ENCODE assay signal across 24 cellular contexts in the genomic region with DNA sequence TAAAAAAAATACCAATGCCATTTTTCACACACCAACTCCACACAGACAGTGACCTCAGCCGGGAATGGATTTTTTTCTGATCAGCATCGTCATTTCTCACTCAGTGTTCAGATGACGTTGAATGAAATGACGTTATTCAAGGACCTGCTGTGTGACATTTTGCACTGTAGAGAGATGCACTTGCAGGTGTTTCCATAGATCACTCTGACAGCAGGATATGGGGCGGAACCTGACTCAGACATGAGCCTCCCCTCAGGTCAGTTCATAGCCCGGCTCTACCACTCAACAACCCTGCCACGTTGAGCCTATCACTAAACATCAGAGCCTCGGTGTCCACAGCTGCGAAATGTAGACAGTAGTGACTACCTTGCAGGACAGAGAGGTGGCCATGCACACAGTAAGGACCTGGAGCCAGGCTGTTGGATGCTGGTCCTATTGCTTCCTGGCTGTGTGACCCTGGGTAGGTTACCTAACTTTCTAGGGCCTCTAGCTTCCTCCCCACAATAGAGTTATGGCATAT. TPM values are rescaled to one million over a fixed set of nuclear protein-coding genes. Genes with fewer than 3 reads are reported as not detected.
"Had no signal": no experiment of that assay in that cellular context is flagged by ENCODE, and none has a peak within 500 bp of the region (broad histone marks: within the 10 kb centered on the region; RNA-seq: fewer than 3 reads in every experiment).

No MANE protein-coding gene starts in this region.

- H3K9me3 ChIP-seq: neutrophil, thoracic aorta had no signal

- H3K79me2 ChIP-seq: parathyroid adenoma had no signal

- H3K27ac Mint-ChIP-seq: activated T-helper 1 cell treated with anti-CD3 and anti-CD28 coated beads, Interleukin-12 subunit alpha, Interleukin-12 subunit beta, Interleukin-2, Interleukin-4 antibody, amounts not matched to agents 30 ng/mL and 10 ng/mL and 1 ng/mL, durations not matched to agents 14 hours and 24 hours and 36 hours; endodermal cell; nephron; stimulated activated naive B cell treated with anti-CD40 and anti-IgM and Interleukin-4, amounts not matched to agents 10 μg/mL and 1 μg/mL and 100 μg/mL, for 72 hours; T-helper 1 cell treated with Interleukin-12 subunit alpha and Interleukin-12 subunit beta and Interleukin-4 antibody, amounts not matched to agents 30 μg/mL and 1 μg/mL, for 36 hours; WTC11 had no signal

- H3K4me1 ChIP-seq: breast epithelium, left lung, parathyroid adenoma, upper lobe of left lung had no signal

- H3K27me3 ChIP-seq: breast epithelium, heart right ventricle, left lung, neutrophil, upper lobe of left lung had no signal

- DNase-seq: activated gamma-delta T cell; amniotic stem cell; cortex of kidney; endodermal cell; heart right ventricle; islet precursor cell; left lung; small intestine; stimulated activated CD4-positive, alpha-beta T cell treated with anti-CD3 and anti-CD28 coated beads, Interleukin-15, amount 100 ng/mL, for 24 hours; stimulated activated naive B cell treated with anti-CD40 and anti-IgM and Interleukin-4, amounts not matched to agents 10 μg/mL and 1 μg/mL and 100 μg/mL, for 72 hours; T1000 had no signal

- ATAC-seq: activated naive CD4-positive, alpha-beta T cell treated with anti-CD3 and anti-CD28 coated beads, Interleukin-2, amount 50 U/mL, for 72 hours; heart right ventricle; left lung; sciatic nerve; stimulated activated naive B cell treated with anti-CD40 and anti-IgM and Interleukin-4, amounts not matched to agents 10 μg/mL and 1 μg/mL and 100 μg/mL, for 72 hours; WTC11 had no signal

- H2AFZ ChIP-seq: parathyroid adenoma had no signal

- H3K4me3 ChIP-seq: breast epithelium, heart right ventricle, left lung, thoracic aorta, upper lobe of left lung had no signal

- H3K36me3 Mint-ChIP-seq: WTC11 had no signal

- H3K9ac ChIP-seq: parathyroid adenoma had no signal

- H3K4me1 Mint-ChIP-seq: nephron; stimulated activated naive B cell treated with anti-CD40 and anti-IgM and Interleukin-4, amounts not matched to agents 10 μg/mL and 1 μg/mL and 100 μg/mL, for 72 hours; WTC11 had no signal

- H3K27me3 Mint-ChIP-seq: stimulated activated naive B cell treated with anti-CD40 and anti-IgM and Interleukin-4, amounts not matched to agents 10 μg/mL and 1 μg/mL and 100 μg/mL, for 72 hours had no signal

- H3K27ac ChIP-seq: breast epithelium, heart right ventricle, left lung, neutrophil, parathyroid adenoma, thoracic aorta, upper lobe of left lung had no signal

- H3K4me3 Mint-ChIP-seq: activated T-helper 1 cell treated with anti-CD3 and anti-CD28 coated beads, Interleukin-12 subunit alpha, Interleukin-12 subunit beta, Interleukin-2, Interleukin-4 antibody, amounts not matched to agents 30 ng/mL and 10 ng/mL and 1 ng/mL, durations not matched to agents 14 hours and 24 hours and 36 hours; endodermal cell; nephron; stimulated activated naive B cell treated with anti-CD40 and anti-IgM and Interleukin-4, amounts not matched to agents 10 μg/mL and 1 μg/mL and 100 μg/mL, for 72 hours; T-helper 1 cell treated with Interleukin-12 subunit alpha and Interleukin-12 subunit beta and Interleukin-4 antibody, amounts not matched to agents 30 μg/mL and 1 μg/mL, for 36 hours; WTC11 had no signal

- H3K36me3 ChIP-seq: breast epithelium, heart right ventricle, left lung, neutrophil, thoracic aorta, upper lobe of left lung had no signal

RNA-seq across cellular contexts. Expression of a gene that starts 41.4 kb away (rescaled TPM):
- total RNA-seq: activated naive CD4-positive, alpha-beta T cell treated with anti-CD3 and anti-CD28 coated beads, Interleukin-2, amount 50 U/mL, for 72 hours; activated T-helper 1 cell treated with anti-CD3 and anti-CD28 coated beads, Interleukin-12 subunit alpha, Interleukin-12 subunit beta, Interleukin-2, Interleukin-4 antibody, amounts not matched to agents 30 ng/mL and 10 ng/mL and 1 ng/mL, durations not matched to agents 14 hours and 24 hours and 36 hours; endodermal cell; fibroblast of villous mesenchyme; left lung; lung microvascular endothelial cell; sciatic nerve; thoracic aorta; upper lobe of left lung; WTC11 had no signal
